In genomic region chr5:151254533-151254932, GRCh38 we compare ENCODE assay signal across 12 cellular contexts. TPM values are rescaled to one million over a fixed set of nuclear protein-coding genes. Genes with fewer than 3 reads are reported as not detected.
DNase-seq lines count a peak whose midpoint lies in the region; ATAC-seq, FAIRE-seq and TF ChIP-seq lines count a peak whose summit lies in the region.
"Had no signal": no experiment of that assay in that cellular context is flagged by ENCODE, and none has a peak within 500 bp of the region (broad histone marks: within the 10 kb centered on the region; RNA-seq: fewer than 3 reads in every experiment).

No MANE protein-coding gene starts in this region.

- no peaks in the 10 kb centered on the region for H3F3A ChIP-seq in GM23338 (replicated peaks; ENCODE audit: low read depth)

- H3K4me1 Mint-ChIP-seq in GM23338 (peaks cover 36% of the 10 kb centered on the region), mesothelial cell of epicardium (peaks cover 28% of the 10 kb centered on the region)

- no peaks in the 10 kb centered on the region for H3K9me2 ChIP-seq in GM23338 (ENCODE audit: insufficient read depth)

- in situ Hi-C loops in GM12878 (cut with MboI) = no loop called here

- ATAC-seq in GM23338 (no peak), GM12878 (no peak), GM18498 (IDR thresholded peaks at IDR 0.05; ENCODE audit: unreplicated experiment) (no peak), HG03280 (IDR thresholded peaks at IDR 0.05; ENCODE audit: unreplicated experiment) (no peak)
- ATAC-seq: left colon had no signal

- H3K27ac Mint-ChIP-seq in GM23338 (no peak overlapping the region), mesothelial cell of epicardium (no peak overlapping the region)

- no peaks in the 10 kb centered on the region; the same call in 2 of the 3 replicates for H3K36me3 Mint-ChIP-seq in GM23338 (ENCODE audit: low read depth)
- no peaks in the 10 kb centered on the region for H3K36me3 Mint-ChIP-seq in mesothelial cell of epicardium

- TF ChIP-seq CTCF in GM23338 (conservative IDR thresholded peaks at IDR 0.05; ENCODE audit: low read depth in 2 of 2) (no peak), GM12878 (IDR thresholded peaks at IDR 0.05 in 2 of 3, conservative IDR thresholded peaks at IDR 0.05 in 1 of 3; ENCODE audit: control insufficient read depth in 2 of 3, extremely low read depth in 1 of 3, insufficient read depth in 1 of 3, low read depth in 3 of 3, low read length in 3 of 3) (no peak), mesothelial cell of epicardium (IDR thresholded peaks at IDR 0.05; ENCODE audit: unreplicated experiment) (no peak)

- H3K27me3 ChIP-seq in BLaER1 (no peaks in the 10 kb centered on the region), GM23338 (ENCODE audit: insufficient read depth) (no peaks in the 10 kb centered on the region), GM12878 (replicated peaks in 1 of 2; ENCODE audit: control insufficient read depth in 2 of 2, insufficient read depth in 2 of 2, low read length in 1 of 2) (no peaks in the 10 kb centered on the region)

- RAD21 ChIA-PET in GM12878 (lab: Charles Lee; ENCODE audit: unreplicated experiment) = interaction anchor here (0.9 to 9.4 kb wide), 9 partner anchors 14 to 129 kb away, joined by 3 to 156 read pairs (median 27); partner anchors contain the start of gene CCDC69

- H3K9me3 Mint-ChIP-seq in GM23338 (no peaks in the 10 kb centered on the region), mesothelial cell of epicardium (no peaks in the 10 kb centered on the region)

- POLR2A ChIA-PET in GM12878 (lab: Charles Lee) = interaction anchor here (0.7 to 8.5 kb wide), 10 partner anchors 13 to 629 kb away, joined by 3 to 216 read pairs (median 8); partner anchors contain the start of genes ANXA6 and CCDC69

- H3K9me3 ChIP-seq in BLaER1 (no peaks in the 10 kb centered on the region), GM12878 (replicated peaks; ENCODE audit: control insufficient read depth, insufficient read depth, low read length) (no peaks in the 10 kb centered on the region)

- H3K4me3 ChIP-seq in BLaER1 = peak overlapping the region; percentile 80; the same call in 1 of the 2 replicates
- H3K4me3 ChIP-seq in GM23338 = no peak overlapping the region; the same call in 1 of the 2 replicates
- H3K4me3 ChIP-seq in GM12878 = peak overlapping the region; percentile 98

- H3K9ac ChIP-seq in BLaER1 (peak overlapping the region; percentile 84; the same call in 1 of the 2 replicates), GM12878 (ENCODE audit: control insufficient read depth, insufficient read depth, low read length) (peak overlapping the region; percentile 75)

- H3K27me3 Mint-ChIP-seq in GM23338 (ENCODE audit: insufficient read depth, low read depth, poor library complexity) (peaks cover 14% of the 10 kb centered on the region), mesothelial cell of epicardium (ENCODE audit: low read depth) (no peaks in the 10 kb centered on the region)

- peaks cover 75% of the 10 kb centered on the region for H3K4me1 ChIP-seq in BLaER1
- H3K4me1 ChIP-seq in GM23338 (ENCODE audit: insufficient read depth) = peaks cover 28% of the 10 kb centered on the region
- H3K4me1 ChIP-seq in GM12878 (ENCODE audit: control insufficient read depth, insufficient read depth, low read length) = peaks cover 30% of the 10 kb centered on the region

- 27% methylated on average over 2 of the region's 2 CpGs for WGBS in GM12878 (ENCODE audit: insufficient coverage, insufficient replicate concordance, low lambda C conversion rate, missing lambda C conversion rate)

- H2AFZ ChIP-seq in GM23338 (no peak overlapping the region), GM12878 (ENCODE audit: control insufficient read depth, low read depth, low read length) (no peak overlapping the region)

- no peak for TF ChIP-seq EP300 in GM12878 (IDR thresholded peaks at IDR 0.05; ENCODE audit: borderline replicate concordance in 1 of 2, control insufficient read depth in 1 of 2, low read depth in 2 of 2, low read length in 2 of 2)

- DNase-seq in GM23338 (ENCODE audit: low spot score) (no peak), GM12878 (ENCODE audit: low read depth, low spot score) (no peak), mesothelial cell of epicardium (ENCODE audit: low spot score in 2 of 2, unreplicated experiment in 2 of 2) (no peak), COR-L47 (lab: John Stamatoyannopoulos, UW) (no peak), NCI-H526 (lab: John Stamatoyannopoulos, UW) (no peak)
- DNase-seq: left colon, NCI-H2171 treated with DMSO at 0.1 percent for 48 hours had no signal

- H3K4me3 Mint-ChIP-seq in GM23338 (no peak overlapping the region), mesothelial cell of epicardium (peak overlapping the region; percentile 92)

- no peak for FAIRE-seq in GM12878 (lab: Jason Lieb, UNC)
- FAIRE-seq: TTC549 had no signal

- intact Hi-C loops in GM12878 (cut with micrococcal nuclease; ENCODE audit: unreplicated experiment) = loop anchor here (5.0 to 10.0 kb wide), 3 partner anchors 97 to 518 kb away; partner anchors contain the start of genes ANXA6 and G3BP1

- TF ChIP-seq POLR2A in GM12878 (IDR thresholded peaks at IDR 0.05; ENCODE audit: low read depth, low read length) = no peak

- peak overlapping the region; percentile 97 for H3K4me2 ChIP-seq in BLaER1
- H3K4me2 ChIP-seq in GM23338 = peak overlapping the region; percentile 90; the same call in 1 of the 2 replicates
- H3K4me2 ChIP-seq in GM12878 (ENCODE audit: control insufficient read depth, insufficient read depth) = peak overlapping the region; percentile 46

- H3K27ac ChIP-seq in BLaER1 (no peak overlapping the region), GM23338 (ENCODE audit: low read depth) (no peak overlapping the region), GM12878 (ENCODE audit: control insufficient read depth, insufficient read depth) (peak overlapping the region; percentile 69)

- SMC1A ChIA-PET in GM12878 (lab: Charles Lee; ENCODE audit: uncharacterized antibody, unreplicated experiment) = interaction anchor here (0.7 to 10.0 kb wide), 11 partner anchors 8 to 129 kb away, joined by 3 to 227 read pairs (median 6); partner anchors contain the start of gene CCDC69

- no peak for TF ChIP-seq RAD21 in GM12878 (IDR thresholded peaks at IDR 0.05; ENCODE audit: insufficient read depth, low read depth, low read length)

- H3K79me2 ChIP-seq in GM23338 (replicated peaks; ENCODE audit: insufficient read depth) (peaks cover 21% of the 10 kb centered on the region), GM12878 (ENCODE audit: control insufficient read depth, insufficient read depth, low read length) (peaks cover 64% of the 10 kb centered on the region)

- no TSS peak for BruUV-seq in GM12878 (replicated peaks; lab: Mats Ljungman, UMichigan)

- CTCF ChIA-PET in GM12878 (lab: Yijun Ruan, JAX) = interaction anchor here (0.8 to 6.2 kb wide), 5 partner anchors 15 to 139 kb away, joined by 3 to 62 read pairs (median 24); partner anchors contain the start of gene CCDC69

- peaks cover 10% of the 10 kb centered on the region; the same call in 1 of the 2 replicates for H4K20me1 ChIP-seq in BLaER1
- H4K20me1 ChIP-seq in GM23338 (replicated peaks; ENCODE audit: insufficient read depth) = no peaks in the 10 kb centered on the region
- H4K20me1 ChIP-seq in GM12878 (ENCODE audit: control insufficient read depth, insufficient read depth) = no peaks in the 10 kb centered on the region

- H3K36me3 ChIP-seq in BLaER1 (no peaks in the 10 kb centered on the region), GM23338 (ENCODE audit: insufficient read depth) (no peaks in the 10 kb centered on the region), GM12878 (ENCODE audit: control insufficient read depth in 2 of 2, insufficient read depth in 2 of 2, low read length in 1 of 2) (peaks cover 0 to 2% of the 10 kb centered on the region in 2 experiments; a peak in 2 of 4 replicates)

RNA-seq across cellular contexts. Expression of gene GM2A, which starts 1.5 kb away (rescaled TPM):
- 26.3 and 27.8 TPM in 2 replicates for total RNA-seq in GM23338 (2014; rRNA removed; shearing (Covaris generic))
- polyA plus RNA-seq in GM23338 (2016; fragmentation: Nextera tagmentation; extraction: Ambion mirVana) = 9.0 and 9.8 TPM in 2 replicates
- total RNA-seq in GM12878 (2013; cell fraction: nucleolus; rRNA removed) = 150 and 162 TPM in 2 replicates
- 102 and 109 TPM in 2 replicates for total RNA-seq in GM12878 (2014; rRNA removed)
- total RNA-seq in GM12878 (2014; rRNA removed; fragmentation: Illumina TruSeq; extraction: Trizol) = 75.7 TPM in 2 replicates
- 95.1 and 95.6 TPM in 2 replicates for total RNA-seq in GM12878 (2021)
- 46.2 TPM for polyA plus RNA-seq in GM12878 (2011; ENCODE audit: low read depth)
- 85.4 and 106 TPM in 2 replicates for polyA plus RNA-seq in GM12878 (2011; rRNA removed)
- polyA plus RNA-seq in GM12878 (2011; cell fraction: cytosol; rRNA removed) = 81.7 and 107 TPM in 2 replicates
- 27.6 and 30.7 TPM in 2 replicates for polyA plus RNA-seq in GM12878 (2011; cell fraction: nucleus; rRNA removed)
- polyA plus RNA-seq in GM12878 (2012) = 61.7 and 69.7 TPM in 2 replicates
- polyA plus RNA-seq in GM12878 (2014; fragmentation: Illumina TruSeq; extraction: Trizol) = 74.4 and 83.9 TPM in 2 replicates
- 10 to 100 TPM; 33.6 to 44.4 TPM for polyA plus RNA-seq in GM12878 (2014; fragmentation: Nextera tagmentation; extraction: Ambion mirVana)
- polyA plus RNA-seq in GM12878 (2014; rRNA removed) = 62.0 and 63.9 TPM in 2 replicates
- polyA plus RNA-seq in GM12878 (2016; fragmentation: Nextera tagmentation; extraction: Ambion mirVana) = 10 to 100 TPM; 44.0 to 44.4 TPM
- 109 and 137 TPM in 2 replicates for polyA minus RNA-seq in GM12878 (2011; rRNA and poly(A)+ RNA removed)
- polyA minus RNA-seq in GM12878 (2011; cell fraction: cytosol; rRNA and poly(A)+ RNA removed) = 43.7 and 54.0 TPM in 2 replicates
- 14.7 and 19.8 TPM in 2 replicates for polyA minus RNA-seq in GM12878 (2011; cell fraction: nucleus; rRNA and poly(A)+ RNA removed)
- 41.8 to 42.9 TPM (median 42.7 TPM) in 3 replicates for total RNA-seq in mesothelial cell of epicardium

RNA-seq across cellular contexts. Expression of gene CCDC69, which starts 30.6 kb away (rescaled TPM):
- 5.3 and 6.6 TPM in 2 replicates for total RNA-seq in GM23338 (2014; rRNA removed; shearing (Covaris generic))
- 2.7 and 3.0 TPM in 2 replicates for polyA plus RNA-seq in GM23338 (2016; fragmentation: Nextera tagmentation; extraction: Ambion mirVana)
- total RNA-seq in GM12878 (2013; cell fraction: nucleolus; rRNA removed) = 69.3 and 77.6 TPM in 2 replicates
- total RNA-seq in GM12878 (2014; rRNA removed) = 91.1 and 104 TPM in 2 replicates
- total RNA-seq in GM12878 (2014; rRNA removed; fragmentation: Illumina TruSeq; extraction: Trizol) = 78.8 and 80.3 TPM in 2 replicates
- 77.3 and 80.8 TPM in 2 replicates for total RNA-seq in GM12878 (2021)
- 37.5 TPM for polyA plus RNA-seq in GM12878 (2011; ENCODE audit: low read depth)
- 36.7 and 42.3 TPM in 2 replicates for polyA plus RNA-seq in GM12878 (2011; rRNA removed)
- 56.7 and 66.0 TPM in 2 replicates for polyA plus RNA-seq in GM12878 (2011; cell fraction: cytosol; rRNA removed)
- polyA plus RNA-seq in GM12878 (2011; cell fraction: nucleus; rRNA removed) = 16.1 and 18.3 TPM in 2 replicates
- 46.8 and 47.5 TPM in 2 replicates for polyA plus RNA-seq in GM12878 (2012)
- polyA plus RNA-seq in GM12878 (2014; fragmentation: Illumina TruSeq; extraction: Trizol) = 104 and 106 TPM in 2 replicates
- polyA plus RNA-seq in GM12878 (2014; fragmentation: Nextera tagmentation; extraction: Ambion mirVana) = 10 to 100 TPM; 13.5 to 21.4 TPM
- 89.6 and 102 TPM in 2 replicates for polyA plus RNA-seq in GM12878 (2014; rRNA removed)
- polyA plus RNA-seq in GM12878 (2016; fragmentation: Nextera tagmentation; extraction: Ambion mirVana) = 10 to 100 TPM; 55.7 to 59.8 TPM
- polyA minus RNA-seq in GM12878 (2011; rRNA and poly(A)+ RNA removed) = 32.8 and 41.3 TPM in 2 replicates
- polyA minus RNA-seq in GM12878 (2011; cell fraction: cytosol; rRNA and poly(A)+ RNA removed) = 11.4 and 17.0 TPM in 2 replicates
- 11.6 and 16.5 TPM in 2 replicates for polyA minus RNA-seq in GM12878 (2011; cell fraction: nucleus; rRNA and poly(A)+ RNA removed)
- 4.7 to 5.5 TPM (median 4.8 TPM) in 3 replicates for total RNA-seq in mesothelial cell of epicardium

RNA-seq across cellular contexts. Expression of gene SLC36A3, which starts 49.0 kb away (rescaled TPM):
- total RNA-seq in GM23338 (2014; rRNA removed; shearing (Covaris generic)) = not detected in 2 replicates
- not detected in 2 replicates for polyA plus RNA-seq in GM23338 (2016; fragmentation: Nextera tagmentation; extraction: Ambion mirVana)
- not detected in 2 replicates for total RNA-seq in GM12878 (2013; cell fraction: nucleolus; rRNA removed)
- total RNA-seq in GM12878 (2014; rRNA removed) = not detected in 2 replicates
- not detected in 2 replicates for total RNA-seq in GM12878 (2014; rRNA removed; fragmentation: Illumina TruSeq; extraction: Trizol)
- not detected in 2 replicates for total RNA-seq in GM12878 (2021)
- polyA plus RNA-seq in GM12878 (2011; ENCODE audit: low read depth) = not detected
- not detected in 2 replicates for polyA plus RNA-seq in GM12878 (2011; rRNA removed)
- not detected in 2 replicates for polyA plus RNA-seq in GM12878 (2011; cell fraction: cytosol; rRNA removed)
- polyA plus RNA-seq in GM12878 (2011; cell fraction: nucleus; rRNA removed) = not detected in 2 replicates
- polyA plus RNA-seq in GM12878 (2012) = not detected in 2 replicates
- not detected in 2 replicates for polyA plus RNA-seq in GM12878 (2014; fragmentation: Illumina TruSeq; extraction: Trizol)
- polyA plus RNA-seq in GM12878 (2014; fragmentation: Nextera tagmentation; extraction: Ambion mirVana) = under 1 TPM in 1 of 2 experiments, not detected in 1; 0.03 TPM
- not detected in 2 replicates for polyA plus RNA-seq in GM12878 (2014; rRNA removed)
- not detected for polyA plus RNA-seq in GM12878 (2016; fragmentation: Nextera tagmentation; extraction: Ambion mirVana)
- polyA minus RNA-seq in GM12878 (2011; rRNA and poly(A)+ RNA removed) = not detected in 2 replicates
- not detected in 2 replicates for polyA minus RNA-seq in GM12878 (2011; cell fraction: cytosol; rRNA and poly(A)+ RNA removed)
- polyA minus RNA-seq in GM12878 (2011; cell fraction: nucleus; rRNA and poly(A)+ RNA removed) = not detected in 2 replicates
- not detected in 3 replicates for total RNA-seq in mesothelial cell of epicardium
- total RNA-seq: activated CD8-positive, alpha-beta memory T cell treated with anti-CD3 and anti-CD28 coated beads for 36 hours; left colon had no signal

Comparison
In these comparisons a context has a peak if more than half of its experiments do, and no peak if none do; other contexts are left out.
1. H3K4me2 ChIP-seq: peak in every context shown above with its lines; median percentile 97 in BLaER1; 90 in GM23338; 46 in GM12878.